In the genomic region with DNA sequence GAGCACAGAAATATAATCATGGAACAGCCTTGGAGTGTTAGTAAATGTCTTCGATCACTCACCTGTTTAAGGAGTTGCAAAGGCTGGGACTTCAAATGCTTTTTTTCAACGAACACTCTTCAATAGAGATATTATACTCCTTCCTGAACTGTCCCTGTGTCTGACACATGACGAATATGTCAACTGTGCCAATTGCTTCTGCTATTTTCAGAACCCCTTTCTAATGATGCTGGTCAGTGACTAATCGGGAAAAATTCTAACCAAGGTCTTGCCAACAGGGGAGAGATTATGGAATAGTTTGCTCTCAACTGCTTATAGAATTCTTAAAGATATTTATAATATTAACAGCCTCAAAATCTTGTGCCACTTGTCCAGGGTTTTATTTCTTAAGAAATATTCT, we compare ENCODE assay signal across 27 cellular contexts. TPM values are rescaled to one million over a fixed set of nuclear protein-coding genes. Genes with fewer than 3 reads are reported as not detected.
A peak's percentile ranks its signal among the peaks of the same experiment; 100 is the strongest.
DNase-seq lines count a peak whose midpoint lies in the region; ATAC-seq and TF ChIP-seq lines count a peak whose summit lies in the region.
"Had no signal": no experiment of that assay in that cellular context is flagged by ENCODE, and none has a peak within 500 bp of the region (broad histone marks: within the 10 kb centered on the region; RNA-seq: fewer than 3 reads in every experiment).

No MANE protein-coding gene starts in this region.

- no peaks in the 10 kb centered on the region for H3K4me1 Mint-ChIP-seq in activated CD4-positive, alpha-beta T cell treated with anti-CD3 and anti-CD28 coated beads for 36 hours
- H3K4me1 Mint-ChIP-seq: activated CD8-positive, alpha-beta memory T cell treated with anti-CD3 and anti-CD28 coated beads, Interleukin-2, amount 10 ng/mL, durations not matched to agents 7 days and 5 days; activated naive CD4-positive, alpha-beta T cell treated with anti-CD3 and anti-CD28 coated beads, Interleukin-2, amount 10 ng/mL, durations not matched to agents 7 days and 5 days; CD14-positive monocyte; memory B cell had no signal

- DNase-seq in Daoy (ENCODE audit: low read depth) = peak; percentile 20
- peak; percentile 5 for DNase-seq in M059J (ENCODE audit: low read depth)
- DNase-seq in fibroblast of lung (ENCODE audit: low read depth in 2 of 2) = peak; percentile 9 to 52
- peak; percentile 69 for DNase-seq in osteoblast (ENCODE audit: insufficient read length, low spot score, missing footprints)
- DNase-seq in activated CD4-positive, alpha-beta T cell treated with anti-CD3 and anti-CD28 coated beads for 36 hours = no peak
- no peak for DNase-seq in LoVo (ENCODE audit: low spot score)
- no peak for DNase-seq in suprapubic skin (ENCODE audit: low spot score in 2 of 2)
- DNase-seq in NCI-H2196 treated with DMSO at 0.1 percent for 48 hours (lab: John Stamatoyannopoulos, UW; ENCODE audit: unreplicated experiment) = no peak
- DNase-seq: ACHN; activated CD4-positive, alpha-beta T cell treated with anti-CD3 and anti-CD28 coated beads for 48 hours; activated CD8-positive, alpha-beta memory T cell treated with anti-CD3 and anti-CD28 coated beads, Interleukin-2, amount 10 ng/mL, durations not matched to agents 7 days and 5 days; activated naive CD4-positive, alpha-beta T cell treated with anti-CD3 and anti-CD28 coated beads, Interleukin-2, amount 10 ng/mL, durations not matched to agents 7 days and 5 days; anterior cingulate cortex; cerebellar nuclear complex; GF-D8; kidney; NCI-H1048; NCI-H187 treated with DMSO at 0.1 percent for 48 hours; NCI-H446; T-helper 1 cell had no signal

- H3K27me3 Mint-ChIP-seq in activated CD4-positive, alpha-beta T cell treated with anti-CD3 and anti-CD28 coated beads for 36 hours = peaks cover 2% of the 10 kb centered on the region

- H3K27ac ChIP-seq in fibroblast of lung (ENCODE audit: insufficient read depth, low read length) (no peak overlapping the region), osteoblast (ENCODE audit: low read depth, low read length) (no peak overlapping the region), suprapubic skin (no peak overlapping the region)
- H3K27ac ChIP-seq: epithelial cell of prostate, foreskin keratinocyte, KMS-11 had no signal

- CTCF ChIA-PET in activated CD4-positive, alpha-beta T cell treated with anti-CD3 and anti-CD28 coated beads for 36 hours (lab: Charles Lee) = no interaction called here

- no peak overlapping the region for H2AFZ ChIP-seq in fibroblast of lung (ENCODE audit: low read length)
- H2AFZ ChIP-seq in osteoblast (ENCODE audit: low read length) = no peak overlapping the region

- H3K9ac ChIP-seq in fibroblast of lung (ENCODE audit: insufficient read depth, low read length) = no peak overlapping the region
- H3K9ac ChIP-seq: KMS-11 had no signal

- no peaks in the 10 kb centered on the region for H3K9me3 Mint-ChIP-seq in activated CD4-positive, alpha-beta T cell treated with anti-CD3 and anti-CD28 coated beads for 36 hours (ENCODE audit: low read depth)
- H3K9me3 Mint-ChIP-seq: activated naive CD4-positive, alpha-beta T cell treated with anti-CD3 and anti-CD28 coated beads, Interleukin-2, amount 10 ng/mL, durations not matched to agents 7 days and 5 days; memory B cell had no signal

- POLR2A ChIA-PET in activated CD4-positive, alpha-beta T cell treated with anti-CD3 and anti-CD28 coated beads for 36 hours (lab: Charles Lee) = no interaction called here

- H3K4me1 ChIP-seq in fibroblast of lung (ENCODE audit: control insufficient read depth, extremely low read depth, insufficient read depth, low read length) (no peaks in the 10 kb centered on the region), osteoblast (ENCODE audit: insufficient read depth, low read length) (peaks cover 3% of the 10 kb centered on the region), suprapubic skin (no peaks in the 10 kb centered on the region)
- H3K4me1 ChIP-seq: foreskin keratinocyte had no signal

- no peak overlapping the region for H3K4me3 Mint-ChIP-seq in activated CD4-positive, alpha-beta T cell treated with anti-CD3 and anti-CD28 coated beads for 36 hours
- H3K4me3 Mint-ChIP-seq: activated CD8-positive, alpha-beta memory T cell treated with anti-CD3 and anti-CD28 coated beads, Interleukin-2, amount 10 ng/mL, durations not matched to agents 7 days and 5 days; activated naive CD4-positive, alpha-beta T cell treated with anti-CD3 and anti-CD28 coated beads, Interleukin-2, amount 10 ng/mL, durations not matched to agents 7 days and 5 days; CD14-positive monocyte; memory B cell had no signal

- 63% methylated on average over 4 of the region's 4 CpGs for WGBS in suprapubic skin

- intact Hi-C loops in activated CD4-positive, alpha-beta T cell treated with anti-CD3 and anti-CD28 coated beads for 36 hours (cut with DNase I, micrococcal nuclease) = no loop called here

- no peak for TF ChIP-seq POLR2A in suprapubic skin (IDR thresholded peaks at IDR 0.05)

- no peak overlapping the region for H3K27ac Mint-ChIP-seq in activated CD4-positive, alpha-beta T cell treated with anti-CD3 and anti-CD28 coated beads for 36 hours
- H3K27ac Mint-ChIP-seq: activated CD8-positive, alpha-beta memory T cell treated with anti-CD3 and anti-CD28 coated beads, Interleukin-2, amount 10 ng/mL, durations not matched to agents 7 days and 5 days; activated naive CD4-positive, alpha-beta T cell treated with anti-CD3 and anti-CD28 coated beads, Interleukin-2, amount 10 ng/mL, durations not matched to agents 7 days and 5 days; CD14-positive monocyte; memory B cell had no signal

- no peaks in the 10 kb centered on the region for H3K9me3 ChIP-seq in fibroblast of lung (ENCODE audit: control insufficient read depth, insufficient read depth, low read depth, low read length)
- no peaks in the 10 kb centered on the region for H3K9me3 ChIP-seq in osteoblast (ENCODE audit: low read depth, low read length)
- H3K9me3 ChIP-seq in suprapubic skin = no peaks in the 10 kb centered on the region

- H3K36me3 ChIP-seq in fibroblast of lung (ENCODE audit: control insufficient read depth, insufficient read depth, low read length) (no peaks in the 10 kb centered on the region), osteoblast (ENCODE audit: insufficient read depth, low read length) (no peaks in the 10 kb centered on the region), suprapubic skin (no peaks in the 10 kb centered on the region)

- H4K20me1 ChIP-seq in fibroblast of lung (ENCODE audit: control insufficient read depth, extremely low read depth, insufficient read depth, low read length) = no peaks in the 10 kb centered on the region
- no peaks in the 10 kb centered on the region for H4K20me1 ChIP-seq in osteoblast (ENCODE audit: insufficient read depth, low read length)

- TF ChIP-seq EP300 in suprapubic skin (IDR thresholded peaks at IDR 0.05) = no peak

- H3K79me2 ChIP-seq in fibroblast of lung (ENCODE audit: control insufficient read depth, insufficient read depth, low read length) = no peaks in the 10 kb centered on the region
- H3K79me2 ChIP-seq in osteoblast (ENCODE audit: insufficient read depth, low read length) = no peaks in the 10 kb centered on the region

- ATAC-seq in activated CD4-positive, alpha-beta T cell treated with anti-CD3 and anti-CD28 coated beads for 36 hours = no peak
- ATAC-seq: activated CD8-positive, alpha-beta memory T cell treated with anti-CD3 and anti-CD28 coated beads, Interleukin-2, amount 10 ng/mL, durations not matched to agents 7 days and 5 days; foreskin keratinocyte had no signal

- no peaks in the 10 kb centered on the region for H3K36me3 Mint-ChIP-seq in activated CD4-positive, alpha-beta T cell treated with anti-CD3 and anti-CD28 coated beads for 36 hours (ENCODE audit: low read depth)
- H3K36me3 Mint-ChIP-seq: activated CD8-positive, alpha-beta memory T cell treated with anti-CD3 and anti-CD28 coated beads, Interleukin-2, amount 10 ng/mL, durations not matched to agents 7 days and 5 days; activated naive CD4-positive, alpha-beta T cell treated with anti-CD3 and anti-CD28 coated beads, Interleukin-2, amount 10 ng/mL, durations not matched to agents 7 days and 5 days; CD14-positive monocyte; memory B cell had no signal

- H3K4me2 ChIP-seq in fibroblast of lung (ENCODE audit: extremely low read depth, insufficient read depth, low read length) (no peak overlapping the region), osteoblast (ENCODE audit: insufficient read depth, low read length) (no peak overlapping the region)
- H3K4me2 ChIP-seq: KMS-11 had no signal

- no peaks in the 10 kb centered on the region for H3K27me3 ChIP-seq in fibroblast of lung (ENCODE audit: control insufficient read depth, insufficient read depth, low read length)
- H3K27me3 ChIP-seq in osteoblast (ENCODE audit: insufficient read depth, low read length) = no peaks in the 10 kb centered on the region
- no peaks in the 10 kb centered on the region for H3K27me3 ChIP-seq in suprapubic skin
- H3K27me3 ChIP-seq: foreskin keratinocyte had no signal

- TF ChIP-seq CTCF in fibroblast of lung (conservative IDR thresholded peaks at IDR 0.05 in 1 of 2, IDR thresholded peaks at IDR 0.05 in 1 of 2; ENCODE audit: low read depth in 1 of 2, low read length in 2 of 2) (no peak), osteoblast (IDR thresholded peaks at IDR 0.05; ENCODE audit: extremely low read depth, low read depth, low read length) (no peak), suprapubic skin (IDR thresholded peaks at IDR 0.05) (no peak)

- no peak overlapping the region for H3K4me3 ChIP-seq in fibroblast of lung (replicated peaks in 1 of 4; ENCODE audit: control extremely low read depth in 1 of 4, insufficient read depth in 1 of 4, low read depth in 3 of 4, low read length in 4 of 4)
- no peak overlapping the region for H3K4me3 ChIP-seq in osteoblast (ENCODE audit: insufficient read depth, low read length)
- H3K4me3 ChIP-seq in suprapubic skin = no peak overlapping the region

RNA-seq across cellular contexts. Expression of a gene that starts 8.5 kb away (rescaled TPM):
- not detected in 2 replicates for total RNA-seq in Daoy (2014; rRNA removed; shearing (Covaris generic))
- not detected in 2 replicates for total RNA-seq in M059J (2014; rRNA removed; shearing (Covaris generic))
- total RNA-seq in fibroblast of lung (0.17 TPM in 1 of 2 replicates, not detected in the other), osteoblast (under 0.01 TPM in 1 of 2 replicates, not detected in the other), suprapubic skin (under 1 TPM in 3 of 4 donors, not detected in 1; 0.10 to 0.81 (median 0.32) TPM)
- 0.01 TPM in 1 of 2 replicates, not detected in the other for polyA plus RNA-seq in fibroblast of lung
- not detected in 2 replicates for polyA plus RNA-seq in fibroblast of lung (2012)
- polyA minus RNA-seq in fibroblast of lung (ENCODE audit: low replicate concordance) = not detected in 2 replicates
- under 1 TPM; 0.60 to 0.94 TPM for total RNA-seq in activated CD4-positive, alpha-beta T cell treated with anti-CD3 and anti-CD28 coated beads for 36 hours
- total RNA-seq: HT-29, ureter had no signal
- polyA plus RNA-seq: CD14-positive monocyte had no signal

Comparison
In these comparisons a context has a peak if more than half of its experiments do, and no peak if none do; other contexts are left out.
1. DNase-seq: peak in Daoy (single experiment), M059J (single experiment), fibroblast of lung (2 of 2) and osteoblast (single experiment); none in activated CD4-positive, alpha-beta T cell treated with anti-CD3 and anti-CD28 coated beads for 36 hours (single experiment), LoVo (single experiment), suprapubic skin (0 of 2) and NCI-H2196 treated with DMSO at 0.1 percent for 48 hours (single experiment).